ENCODE assay signal across 13 cellular contexts in genomic region chr12:78036889-78037288, GRCh38.
DNase-seq lines count a peak whose midpoint lies in the region; ATAC-seq and TF ChIP-seq lines count a peak whose summit lies in the region.
"Had no signal": no experiment of that assay in that cellular context is flagged by ENCODE, and none has a peak within 500 bp of the region (broad histone marks: within the 10 kb centered on the region; RNA-seq: fewer than 3 reads in every experiment).

No MANE protein-coding gene starts in this region.

- H3K9me3 ChIP-seq in adrenal gland (replicated peaks in 1 of 3) (no peaks in the 10 kb centered on the region), lower lobe of right lung (no peaks in the 10 kb centered on the region), aorta (ENCODE audit: control insufficient read depth, low read length) (no peaks in the 10 kb centered on the region), body of pancreas (no peaks in the 10 kb centered on the region)

- H3K4me3 ChIP-seq in NB4 (ENCODE audit: low read depth, low read length): peak overlapping the region; percentile 60
- peak overlapping the region in 1 of 4 donors; percentile 32 for H3K4me3 ChIP-seq in adrenal gland
- H3K4me3 ChIP-seq in lower lobe of right lung: peak overlapping the region; percentile 32
- no peak overlapping the region for H3K4me3 ChIP-seq in aorta (ENCODE audit: low read length in 2 of 2)
- H3K4me3 ChIP-seq in body of pancreas: no peak overlapping the region

- ATAC-seq in lower lobe of right lung (no peak), aorta (ENCODE audit: low FRiP score) (peak; percentile 16), HG03196 (IDR thresholded peaks at IDR 0.05; ENCODE audit: unreplicated experiment) (no peak), body of pancreas (no peak), omental fat pad (ENCODE audit: low FRiP score) (no peak)

- H3K4me1 ChIP-seq in adrenal gland (replicated peaks in 1 of 2) (no peaks in the 10 kb centered on the region), lower lobe of right lung (peaks cover 6% of the 10 kb centered on the region), aorta (ENCODE audit: control insufficient read depth in 1 of 2, insufficient read depth in 2 of 2, low read length in 2 of 2) (peaks cover 0 to 2% of the 10 kb centered on the region in 2 donors), body of pancreas (no peaks in the 10 kb centered on the region)

- DNase-seq in NB4 (ENCODE audit: low read depth) (peak; percentile 23), adrenal gland (peak in 4 of 7 donors; percentile 13 to 33 (median 18)), lower lobe of right lung (no peak), aorta (no peak), body of pancreas (no peak), omental fat pad (ENCODE audit: low spot score) (no peak)
- DNase-seq: CD8-positive, alpha-beta memory T cell; H7; NCI-H1092; NCI-H187; NCI-H446 treated with DMSO at 0.1 percent for 48 hours; NCI-H82 had no signal

- TF ChIP-seq POLR2A in NB4 (IDR thresholded peaks at IDR 0.05; ENCODE audit: extremely low read depth, insufficient read length): no peak
- no peak for TF ChIP-seq POLR2A in adrenal gland (IDR thresholded peaks at IDR 0.05)
- no peak for TF ChIP-seq POLR2A in body of pancreas (IDR thresholded peaks at IDR 0.05)

- H3K27ac ChIP-seq in adrenal gland (peak overlapping the region in 2 of 5 donors; percentile 50 to 59), lower lobe of right lung (no peak overlapping the region), aorta (ENCODE audit: low read depth in 1 of 2, low read length in 2 of 2) (no peak overlapping the region), body of pancreas (no peak overlapping the region)

- H3K27me3 ChIP-seq in adrenal gland (no peaks in the 10 kb centered on the region), lower lobe of right lung (ENCODE audit: low read depth) (no peaks in the 10 kb centered on the region), aorta (ENCODE audit: control insufficient read depth in 1 of 2, insufficient read depth in 2 of 2, low read length in 1 of 2) (no peaks in the 10 kb centered on the region), body of pancreas (no peaks in the 10 kb centered on the region)

- 81 to 94% (median 87%) methylated on average over 8 of the region's 8 CpGs for WGBS in adrenal gland, 4 donors
- WGBS in aorta, 2 donors: 90 to 91% methylated on average over 8 of the region's 8 CpGs
- 84 to 88% methylated on average over 8 of the region's 8 CpGs for WGBS in body of pancreas, 2 donors

- intact Hi-C loops in adrenal gland (cut with DNase I) (no loop called here), lower lobe of right lung (cut with DNase I) (no loop called here), aorta (cut with DNase I) (no loop called here), body of pancreas (cut with DNase I) (no loop called here)

- no peaks in the 10 kb centered on the region for H3K36me3 ChIP-seq in adrenal gland (replicated peaks in 1 of 2)
- no peaks in the 10 kb centered on the region for H3K36me3 ChIP-seq in lower lobe of right lung
- no peaks in the 10 kb centered on the region for H3K36me3 ChIP-seq in aorta (ENCODE audit: control insufficient read depth in 1 of 2, insufficient read depth in 2 of 2, low read length in 1 of 2)
- no peaks in the 10 kb centered on the region for H3K36me3 ChIP-seq in body of pancreas (replicated peaks in 1 of 2; ENCODE audit: insufficient read depth in 1 of 2, low read depth in 2 of 2)

- TF ChIP-seq CTCF in NB4 (IDR thresholded peaks at IDR 0.05; ENCODE audit: low read depth, low read length) (no peak), adrenal gland (IDR thresholded peaks at IDR 0.05) (no peak), lower lobe of right lung (IDR thresholded peaks at IDR 0.05) (no peak), body of pancreas (IDR thresholded peaks at IDR 0.05) (no peak), omental fat pad (IDR thresholded peaks at IDR 0.05) (no peak)

Comparison
In these comparisons a context has a peak if more than half of its experiments do, and no peak if none do; other contexts are left out.
1. DNase-seq: peak in NB4 (single experiment) and adrenal gland (4 of 7); none in lower lobe of right lung (single experiment), aorta (0 of 2), body of pancreas (0 of 4) and omental fat pad (single experiment).
2. H3K4me3 ChIP-seq: peak in NB4 (single experiment) and lower lobe of right lung (single experiment); none in aorta (0 of 2) and body of pancreas (0 of 2).